Comparison of ENCODE assay signal across 8 cellular contexts in genomic region chr4:86594559-86595425, GRCh38. TPM values are rescaled to one million over a fixed set of nuclear protein-coding genes. Genes with fewer than 3 reads are reported as not detected.
A peak's percentile ranks its signal among the peaks of the same experiment; 100 is the strongest.
DNase-seq lines count a peak whose midpoint lies in the region; ATAC-seq and TF ChIP-seq lines count a peak whose summit lies in the region.

No MANE protein-coding gene starts in this region.

- no peak overlapping the region for H3K27ac ChIP-seq in CD4-positive, alpha-beta T cell (ENCODE audit: low read depth, low read length)
- peak overlapping the region; percentile 67 to 94 (median 89) for H3K27ac ChIP-seq in body of pancreas

- peak; percentile 35 for ATAC-seq in CD4-positive, alpha-beta T cell (ENCODE audit: poor library complexity)
- ATAC-seq in GM19023 (IDR thresholded peaks at IDR 0.05; ENCODE audit: unreplicated experiment) (peak; percentile 28), HG03280 (IDR thresholded peaks at IDR 0.05; ENCODE audit: unreplicated experiment) (peak; percentile 16), body of pancreas (peak; percentile 39)

- peak overlapping the region; percentile 10 for H3K27ac Mint-ChIP-seq in CD4-positive, alpha-beta T cell

- H3K9ac ChIP-seq in iPS-15b (ENCODE audit: low read depth, low read length) = peak overlapping the region; percentile 68

- H3K9me3 Mint-ChIP-seq in CD4-positive, alpha-beta T cell = no peaks in the 10 kb centered on the region

- no peaks in the 10 kb centered on the region for H3K36me3 ChIP-seq in body of pancreas (replicated peaks in 1 of 2; ENCODE audit: insufficient read depth in 1 of 2, low read depth in 2 of 2)
- no peaks in the 10 kb centered on the region for H3K36me3 ChIP-seq in iPS-15b (ENCODE audit: control insufficient read depth, insufficient read depth, low read length)

- peak in 2 of 10 experiments; percentile 1 to 2 for DNase-seq in CD4-positive, alpha-beta T cell
- DNase-seq in RPMI8226 = peak; percentile 7
- DNase-seq in body of pancreas = peak; percentile 40 to 58 (median 44)
- DNase-seq in retinal pigment epithelial cell (ENCODE audit: low read depth) = no peak
- DNase-seq in cerebellum (ENCODE audit: low spot score) = no peak

- no peak for TF ChIP-seq CTCF in CD4-positive, alpha-beta T cell (IDR thresholded peaks at IDR 0.05)
- TF ChIP-seq CTCF in body of pancreas (IDR thresholded peaks at IDR 0.05) (peak in 4 of 7 experiments; percentile 14 to 32 (median 16)), retinal pigment epithelial cell (conservative IDR thresholded peaks at IDR 0.05; ENCODE audit: low read depth, low read length) (peak; percentile 31)

- no peak for TF ChIP-seq POLR2A in body of pancreas (IDR thresholded peaks at IDR 0.05)

- peak overlapping the region; percentile 91 for H3K4me3 Mint-ChIP-seq in CD4-positive, alpha-beta T cell

- H3K4me1 Mint-ChIP-seq in CD4-positive, alpha-beta T cell (ENCODE audit: low read depth) = peaks cover 19% of the 10 kb centered on the region

- H3K4me1 ChIP-seq in body of pancreas = no peaks in the 10 kb centered on the region
- peaks cover 12% of the 10 kb centered on the region for H3K4me1 ChIP-seq in iPS-15b (ENCODE audit: control insufficient read depth, insufficient read depth, low read length)

- no peaks in the 10 kb centered on the region for H3K36me3 Mint-ChIP-seq in CD4-positive, alpha-beta T cell (ENCODE audit: low read depth)

- POLR2A ChIA-PET in CD4-positive, alpha-beta T cell (lab: Charles Lee) = interaction anchor here (0.8 to 1.5 kb wide), 4 partner anchors 11 to 72 kb away, joined by 3 to 9 read pairs (median 3); no protein-coding TSS in a partner anchor

- H3K27me3 ChIP-seq in CD4-positive, alpha-beta T cell (ENCODE audit: control insufficient read depth, insufficient read depth, low read length) = peaks cover 62% of the 10 kb centered on the region
- H3K27me3 ChIP-seq in body of pancreas (no peaks in the 10 kb centered on the region), iPS-15b (ENCODE audit: control insufficient read depth, insufficient read depth, low read length) (no peaks in the 10 kb centered on the region)

- intact Hi-C loops in CD4-positive, alpha-beta T cell (cut with DNase I, micrococcal nuclease) = no loop called here
- intact Hi-C loops in body of pancreas (cut with DNase I) = no loop called here

- H3K4me3 ChIP-seq in body of pancreas = peak overlapping the region; percentile 29 to 82
- H3K4me3 ChIP-seq in iPS-15b (ENCODE audit: low read depth, low read length) = peak overlapping the region; percentile 97
- peak overlapping the region; percentile 87 for H3K4me3 ChIP-seq in retinal pigment epithelial cell (ENCODE audit: low read length)

- CTCF ChIA-PET in CD4-positive, alpha-beta T cell (lab: Charles Lee) = no interaction called here

- no peaks in the 10 kb centered on the region for H3K9me3 ChIP-seq in CD4-positive, alpha-beta T cell (ENCODE audit: control insufficient read depth, low read length)
- H3K9me3 ChIP-seq in body of pancreas (no peaks in the 10 kb centered on the region), iPS-15b (ENCODE audit: control insufficient read depth, insufficient read depth, low read length) (no peaks in the 10 kb centered on the region)

- H3K27me3 Mint-ChIP-seq in CD4-positive, alpha-beta T cell = peaks cover 56% of the 10 kb centered on the region

- 0 to 1% methylated on average over 47 of the region's 47 CpGs for WGBS in body of pancreas, 2 donors

RNA-seq across cellular contexts. Expression of gene PTPN13, which starts 0.7 kb away (rescaled TPM):
- total RNA-seq in CD4-positive, alpha-beta T cell = 1 to 10 TPM; 3.9 to 4.1 TPM
- total RNA-seq in body of pancreas (10 to 100 TPM in 1 of 2 donors, 1 to 10 TPM in 1; 9.1 to 26.7 TPM), cerebellum (57.8 TPM)

Comparison
In these comparisons a context has a peak if more than half of its experiments do, and no peak if none do; other contexts are left out.
1. DNase-seq: peak in RPMI8226 (single experiment) and body of pancreas (4 of 4); none in retinal pigment epithelial cell (single experiment) and cerebellum (single experiment).
2. Peak in every context shown above with its lines, with median percentiles within 50 percentile points of each other: ATAC-seq and H3K4me3 ChIP-seq.